ENCODE assay signal across 17 cellular contexts in the genomic region with DNA sequence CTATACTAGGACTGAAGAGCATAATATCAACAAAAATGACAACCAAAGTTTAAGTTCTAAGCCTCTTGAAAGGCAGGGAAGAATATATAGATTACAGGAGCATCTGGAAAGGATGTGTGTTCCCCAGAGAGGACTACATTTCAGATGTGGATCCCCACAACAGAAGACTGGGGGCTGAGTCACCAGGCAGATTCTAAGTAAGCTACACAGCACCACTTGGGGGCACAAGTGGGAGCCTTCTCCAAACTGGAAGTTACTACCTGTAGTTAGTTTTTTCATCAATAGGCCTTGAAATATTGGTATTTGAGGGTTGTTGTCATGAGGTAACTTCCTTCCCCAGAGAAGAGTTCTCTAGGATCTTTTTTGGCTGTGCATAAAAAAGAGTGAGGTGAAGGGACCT.
DNase-seq lines count a peak whose midpoint lies in the region; ATAC-seq and TF ChIP-seq lines count a peak whose summit lies in the region.
"Had no signal": no experiment of that assay in that cellular context is flagged by ENCODE, and none has a peak within 500 bp of the region (broad histone marks: within the 10 kb centered on the region; RNA-seq: fewer than 3 reads in every experiment).

No MANE protein-coding gene starts in this region.

- H3K4me3 ChIP-seq in OCI-LY1 (ENCODE audit: low read depth, low read length, poor library complexity, severe bottlenecking) (no peak overlapping the region), epithelial cell of proximal tubule (ENCODE audit: low read depth, low read length) (no peak overlapping the region)
- H3K4me3 ChIP-seq: Peyer's patch had no signal

- no peaks in the 10 kb centered on the region for H3K9me2 ChIP-seq in OCI-LY1 (ENCODE audit: low read depth, low read length)

- ATAC-seq in stimulated activated naive CD8-positive, alpha-beta T cell treated with anti-CD3 and anti-CD28 coated beads, Interleukin-15, amount 100 ng/mL, for 72 hours: peak; percentile 53
- no peak for ATAC-seq in stimulated activated naive CD8-positive, alpha-beta T cell treated with anti-CD3 and anti-CD28 coated beads, Interleukin-15, Interleukin-2, amounts not matched to agents 100 U/mL and 50 U/mL, for 24 hours
- ATAC-seq in HG02763 (IDR thresholded peaks at IDR 0.05; ENCODE audit: unreplicated experiment) (no peak), GM18505 (IDR thresholded peaks at IDR 0.05; ENCODE audit: unreplicated experiment) (no peak)
- ATAC-seq: CD8-positive, alpha-beta T cell; SK-N-SH treated with all-trans-retinoic acid at 6 μM for 48 hours had no signal

- no peaks in the 10 kb centered on the region for H3K79me2 ChIP-seq in OCI-LY1 (ENCODE audit: insufficient read depth, low read length)

- no peaks in the 10 kb centered on the region for H3K9me3 ChIP-seq in OCI-LY1 (ENCODE audit: low read length)
- H3K9me3 ChIP-seq: BE2C, Peyer's patch had no signal

- DNase-seq in stimulated activated naive CD8-positive, alpha-beta T cell treated with anti-CD3 and anti-CD28 coated beads, Interleukin-15, amount 100 ng/mL, for 72 hours: no peak
- DNase-seq in stimulated activated naive CD8-positive, alpha-beta T cell treated with anti-CD3 and anti-CD28 coated beads, Interleukin-15, Interleukin-2, amounts not matched to agents 100 U/mL and 50 U/mL, for 24 hours: no peak
- DNase-seq in epithelial cell of proximal tubule (ENCODE audit: low read depth) (no peak), NCI-H2196 treated with DMSO at 0.1 percent for 48 hours (lab: John Stamatoyannopoulos, UW; ENCODE audit: unreplicated experiment) (no peak)
- DNase-seq: BE2C; CD8-positive, alpha-beta T cell; KG1; NCI-H1092; NCI-H2107; NCI-H446 treated with DMSO at 0.1 percent for 48 hours; NCI-H748 treated with DMSO at 0.1 percent for 48 hours; Peyer's patch; SHP77 had no signal

- no peak overlapping the region for H3K9ac ChIP-seq in OCI-LY1 (ENCODE audit: low read length)

- H3K4me3 Mint-ChIP-seq in stimulated activated naive CD8-positive, alpha-beta T cell treated with anti-CD3 and anti-CD28 coated beads, Interleukin-15, amount 100 ng/mL, for 72 hours: no peak overlapping the region
- H3K4me3 Mint-ChIP-seq: CD8-positive, alpha-beta T cell had no signal

- H3K4me2 ChIP-seq in OCI-LY1 (ENCODE audit: low read length): no peak overlapping the region

- H3K27ac Mint-ChIP-seq in stimulated activated naive CD8-positive, alpha-beta T cell treated with anti-CD3 and anti-CD28 coated beads, Interleukin-15, amount 100 ng/mL, for 72 hours: no peak overlapping the region
- H3K27ac Mint-ChIP-seq: CD8-positive, alpha-beta T cell had no signal

- H4K20me1 ChIP-seq in OCI-LY1 (ENCODE audit: insufficient read depth, low read length): no peaks in the 10 kb centered on the region

- H3K27ac ChIP-seq in OCI-LY1 (ENCODE audit: low read depth, low read length, poor library complexity, severe bottlenecking): no peak overlapping the region
- H3K27ac ChIP-seq: Peyer's patch had no signal

- no peak for TF ChIP-seq POLR2A in GM18505 (IDR thresholded peaks at IDR 0.05; ENCODE audit: borderline replicate concordance, extremely low read depth, insufficient read depth, insufficient read length)

- no peaks in the 10 kb centered on the region for H3F3A ChIP-seq in OCI-LY1 (ENCODE audit: insufficient read depth, low read length)

- H3K4me1 ChIP-seq in OCI-LY1 (ENCODE audit: insufficient read depth, low read length, severe bottlenecking): peaks cover 1% of the 10 kb centered on the region
- H3K4me1 ChIP-seq: BE2C, Peyer's patch had no signal

- no peaks in the 10 kb centered on the region for H3K27me3 ChIP-seq in OCI-LY1 (ENCODE audit: insufficient read depth, low read length)
- H3K27me3 ChIP-seq: BE2C, Peyer's patch had no signal

- no peaks in the 10 kb centered on the region for H3K9me3 Mint-ChIP-seq in stimulated activated naive CD8-positive, alpha-beta T cell treated with anti-CD3 and anti-CD28 coated beads, Interleukin-15, amount 100 ng/mL, for 72 hours
- H3K9me3 Mint-ChIP-seq: CD8-positive, alpha-beta T cell had no signal

- H3K36me3 ChIP-seq in OCI-LY1 (ENCODE audit: insufficient read depth, low read length): no peaks in the 10 kb centered on the region
- H3K36me3 ChIP-seq: BE2C, Peyer's patch had no signal

- no peaks in the 10 kb centered on the region for H3K27me3 Mint-ChIP-seq in stimulated activated naive CD8-positive, alpha-beta T cell treated with anti-CD3 and anti-CD28 coated beads, Interleukin-15, amount 100 ng/mL, for 72 hours

- H3K4me1 Mint-ChIP-seq in stimulated activated naive CD8-positive, alpha-beta T cell treated with anti-CD3 and anti-CD28 coated beads, Interleukin-15, amount 100 ng/mL, for 72 hours: peaks cover 3% of the 10 kb centered on the region

- TF ChIP-seq CTCF in OCI-LY1 (IDR thresholded peaks at IDR 0.05; ENCODE audit: low read length) (peak; percentile 20; the same call in 1 of the 2 replicates), epithelial cell of proximal tubule (conservative IDR thresholded peaks at IDR 0.05; ENCODE audit: low read depth, low read length) (peak; percentile 32)

- H2AFZ ChIP-seq in OCI-LY1 (ENCODE audit: low read length): no peak overlapping the region
